In the genomic region with DNA sequence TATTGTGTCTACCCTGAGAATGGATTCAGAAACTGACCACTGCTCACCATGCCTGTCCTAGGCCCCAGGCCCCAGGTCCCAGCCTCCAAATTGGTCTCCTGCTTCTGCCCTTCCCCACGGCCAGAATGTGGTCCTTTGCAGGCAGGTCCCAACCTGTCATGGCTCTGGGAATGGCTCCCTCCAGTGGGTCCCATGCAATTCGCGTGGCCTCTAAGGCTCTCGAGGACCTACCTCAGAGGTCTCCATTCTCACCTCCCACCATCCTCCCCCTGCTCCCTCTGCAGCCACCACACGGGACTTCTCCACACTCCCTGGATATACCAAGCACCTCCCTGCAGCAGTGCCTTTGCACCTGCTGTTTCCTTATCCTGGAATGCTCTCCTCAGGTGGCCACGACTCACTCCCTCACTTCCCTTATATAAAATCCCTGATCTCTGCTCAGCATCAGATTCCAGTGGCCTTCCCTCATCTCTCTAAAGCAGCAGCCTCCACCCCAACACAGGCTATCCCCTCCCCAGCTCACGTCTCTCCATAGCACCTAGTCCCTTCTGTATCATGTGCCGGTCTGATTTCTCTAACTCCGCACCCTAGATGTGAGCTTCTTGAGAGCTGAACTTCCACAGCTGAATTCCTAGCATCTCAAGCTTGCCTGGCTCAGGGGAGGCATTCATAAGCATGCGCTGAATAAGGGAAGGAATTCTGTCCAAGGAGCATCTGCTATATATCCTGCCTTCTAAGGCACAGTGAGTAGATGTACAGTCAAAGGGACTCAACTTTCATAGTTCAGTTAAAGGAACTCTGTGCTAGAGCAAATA, we compare ENCODE assay signal across 27 cellular contexts.
"Had no signal": no experiment of that assay in that cellular context is flagged by ENCODE, and none has a peak within 500 bp of the region (broad histone marks: within the 10 kb centered on the region; RNA-seq: fewer than 3 reads in every experiment).

No MANE protein-coding gene starts in this region.

- H3K4me3 Mint-ChIP-seq: activated CD4-positive, alpha-beta memory T cell treated with anti-CD3 and anti-CD28 coated beads, Interleukin-2, amount 10 ng/mL, durations not matched to agents 7 days and 5 days; activated CD4-positive, alpha-beta T cell treated with anti-CD3 and anti-CD28 coated beads, Interleukin-2, amount 10 ng/mL, durations not matched to agents 7 days and 5 days; activated naive CD4-positive, alpha-beta T cell treated with anti-CD3 and anti-CD28 coated beads, Interleukin-2, amount 10 ng/mL, durations not matched to agents 7 days and 5 days; activated naive CD8-positive, alpha-beta T cell treated with anti-CD3 and anti-CD28 coated beads, Interleukin-2, amount 10 ng/mL, durations not matched to agents 7 days and 5 days; activated T-cell treated with anti-CD3 and anti-CD28 coated beads, Interleukin-2, amount 50 U/mL, for 24 hours; brain; mesothelial cell of epicardium; natural killer cell treated with Interleukin-12 subunit alpha and Interleukin-12 subunit beta and Interleukin-15 and Interleukin-18, amount 100 ng/mL, for 72 hours; stimulated activated naive B cell treated with anti-CD40 and anti-IgM and Interleukin-4, amounts not matched to agents 10 μg/mL and 1 μg/mL and 100 μg/mL, for 72 hours; T-helper 1 cell treated with Interleukin-12 subunit alpha and Interleukin-12 subunit beta and Interleukin-4 antibody, amounts not matched to agents 30 μg/mL and 1 μg/mL, for 36 hours had no signal

- H3K4me3 ChIP-seq: ascending aorta, cardiac muscle cell, colonic mucosa, tibial nerve had no signal

- H3K27ac ChIP-seq: ascending aorta, cardiac muscle cell, colonic mucosa, tibial nerve had no signal

- DNase-seq: activated CD4-positive, alpha-beta memory T cell treated with anti-CD3 and anti-CD28 coated beads, Interleukin-2, amount 10 ng/mL, durations not matched to agents 7 days and 5 days; activated CD4-positive, alpha-beta T cell treated with anti-CD3 and anti-CD28 coated beads for 1 hour; activated CD4-positive, alpha-beta T cell treated with anti-CD3 and anti-CD28 coated beads, Interleukin-2, amount 10 ng/mL, durations not matched to agents 7 days and 5 days; activated CD8-positive, alpha-beta memory T cell treated with anti-CD3 and anti-CD28 coated beads, Interleukin-2, amount 50 U/mL, for 48 hours; activated gamma-delta T cell; activated naive CD4-positive, alpha-beta T cell treated with anti-CD3 and anti-CD28 coated beads, Interleukin-2, amount 10 ng/mL, durations not matched to agents 7 days and 5 days; activated naive CD8-positive, alpha-beta T cell treated with anti-CD3 and anti-CD28 coated beads, Interleukin-2, amount 10 ng/mL, durations not matched to agents 7 days and 5 days; activated T-cell treated with anti-CD3 and anti-CD28 coated beads, Interleukin-2, amount 50 U/mL, for 24 hours; cerebellar nuclear complex; colonic mucosa; effector memory CD4-positive, alpha-beta T cell; islet precursor cell; left cardiac atrium; mammary epithelial cell; stimulated activated CD4-positive, alpha-beta T cell treated with anti-CD3 and anti-CD28 coated beads, Interleukin-15, amount 100 ng/mL, for 24 hours; stimulated activated CD4-positive, alpha-beta T cell treated with anti-CD3 and anti-CD28 coated beads, Interleukin-2, amount 100 ng/mL, for 24 hours; stimulated activated naive B cell treated with anti-CD40 and anti-IgM and Interleukin-4, amounts not matched to agents 10 μg/mL and 1 μg/mL and 100 μg/mL, for 72 hours; T1000 had no signal

- ATAC-seq: left cardiac atrium; natural killer cell treated with Interleukin-12 subunit alpha and Interleukin-12 subunit beta and Interleukin-15 and Interleukin-18, amount 100 ng/mL, for 72 hours; sciatic nerve; stimulated activated naive B cell treated with anti-CD40 and anti-IgM and Interleukin-4, amounts not matched to agents 10 μg/mL and 1 μg/mL and 100 μg/mL, for 72 hours had no signal

- H3K9me3 Mint-ChIP-seq: activated CD4-positive, alpha-beta memory T cell treated with anti-CD3 and anti-CD28 coated beads, Interleukin-2, amount 10 ng/mL, durations not matched to agents 7 days and 5 days; activated CD4-positive, alpha-beta T cell treated with anti-CD3 and anti-CD28 coated beads, Interleukin-2, amount 10 ng/mL, durations not matched to agents 7 days and 5 days; activated naive CD4-positive, alpha-beta T cell treated with anti-CD3 and anti-CD28 coated beads, Interleukin-2, amount 10 ng/mL, durations not matched to agents 7 days and 5 days; activated naive CD8-positive, alpha-beta T cell treated with anti-CD3 and anti-CD28 coated beads, Interleukin-2, amount 10 ng/mL, durations not matched to agents 7 days and 5 days; activated T-cell treated with anti-CD3 and anti-CD28 coated beads, Interleukin-2, amount 50 U/mL, for 24 hours; brain; mesothelial cell of epicardium; natural killer cell treated with Interleukin-12 subunit alpha and Interleukin-12 subunit beta and Interleukin-15 and Interleukin-18, amount 100 ng/mL, for 72 hours; stimulated activated naive B cell treated with anti-CD40 and anti-IgM and Interleukin-4, amounts not matched to agents 10 μg/mL and 1 μg/mL and 100 μg/mL, for 72 hours; T-helper 1 cell treated with Interleukin-12 subunit alpha and Interleukin-12 subunit beta and Interleukin-4 antibody, amounts not matched to agents 30 μg/mL and 1 μg/mL, for 36 hours had no signal

- H3K27ac Mint-ChIP-seq: activated CD4-positive, alpha-beta memory T cell treated with anti-CD3 and anti-CD28 coated beads, Interleukin-2, amount 10 ng/mL, durations not matched to agents 7 days and 5 days; activated CD4-positive, alpha-beta T cell treated with anti-CD3 and anti-CD28 coated beads, Interleukin-2, amount 10 ng/mL, durations not matched to agents 7 days and 5 days; activated naive CD4-positive, alpha-beta T cell treated with anti-CD3 and anti-CD28 coated beads, Interleukin-2, amount 10 ng/mL, durations not matched to agents 7 days and 5 days; activated naive CD8-positive, alpha-beta T cell treated with anti-CD3 and anti-CD28 coated beads, Interleukin-2, amount 10 ng/mL, durations not matched to agents 7 days and 5 days; activated T-cell treated with anti-CD3 and anti-CD28 coated beads, Interleukin-2, amount 50 U/mL, for 24 hours; brain; mesothelial cell of epicardium; natural killer cell treated with Interleukin-12 subunit alpha and Interleukin-12 subunit beta and Interleukin-15 and Interleukin-18, amount 100 ng/mL, for 72 hours; stimulated activated naive B cell treated with anti-CD40 and anti-IgM and Interleukin-4, amounts not matched to agents 10 μg/mL and 1 μg/mL and 100 μg/mL, for 72 hours; T-helper 1 cell treated with Interleukin-12 subunit alpha and Interleukin-12 subunit beta and Interleukin-4 antibody, amounts not matched to agents 30 μg/mL and 1 μg/mL, for 36 hours had no signal

- H3K4me1 ChIP-seq: ascending aorta, colonic mucosa, tibial nerve had no signal

- H3K27me3 ChIP-seq: ascending aorta, colonic mucosa, tibial nerve had no signal

- H3K9me3 ChIP-seq: ascending aorta, colonic mucosa, tibial nerve had no signal

- H3K4me1 Mint-ChIP-seq: activated CD4-positive, alpha-beta memory T cell treated with anti-CD3 and anti-CD28 coated beads, Interleukin-2, amount 10 ng/mL, durations not matched to agents 7 days and 5 days; activated CD4-positive, alpha-beta T cell treated with anti-CD3 and anti-CD28 coated beads, Interleukin-2, amount 10 ng/mL, durations not matched to agents 7 days and 5 days; activated naive CD4-positive, alpha-beta T cell treated with anti-CD3 and anti-CD28 coated beads, Interleukin-2, amount 10 ng/mL, durations not matched to agents 7 days and 5 days; activated naive CD8-positive, alpha-beta T cell treated with anti-CD3 and anti-CD28 coated beads, Interleukin-2, amount 10 ng/mL, durations not matched to agents 7 days and 5 days; brain; mesothelial cell of epicardium had no signal

- H3K36me3 ChIP-seq: ascending aorta, cardiac muscle cell, colonic mucosa, tibial nerve had no signal

- H3K27me3 Mint-ChIP-seq: activated CD4-positive, alpha-beta memory T cell treated with anti-CD3 and anti-CD28 coated beads, Interleukin-2, amount 10 ng/mL, durations not matched to agents 7 days and 5 days; activated naive CD4-positive, alpha-beta T cell treated with anti-CD3 and anti-CD28 coated beads, Interleukin-2, amount 10 ng/mL, durations not matched to agents 7 days and 5 days; activated naive CD8-positive, alpha-beta T cell treated with anti-CD3 and anti-CD28 coated beads, Interleukin-2, amount 10 ng/mL, durations not matched to agents 7 days and 5 days had no signal

- FAIRE-seq: urothelium cell line had no signal

- H3K36me3 Mint-ChIP-seq: activated naive CD4-positive, alpha-beta T cell treated with anti-CD3 and anti-CD28 coated beads, Interleukin-2, amount 10 ng/mL, durations not matched to agents 7 days and 5 days; activated naive CD8-positive, alpha-beta T cell treated with anti-CD3 and anti-CD28 coated beads, Interleukin-2, amount 10 ng/mL, durations not matched to agents 7 days and 5 days; brain; mesothelial cell of epicardium; natural killer cell treated with Interleukin-12 subunit alpha and Interleukin-12 subunit beta and Interleukin-15 and Interleukin-18, amount 100 ng/mL, for 72 hours; stimulated activated naive B cell treated with anti-CD40 and anti-IgM and Interleukin-4, amounts not matched to agents 10 μg/mL and 1 μg/mL and 100 μg/mL, for 72 hours had no signal
